ENCODE assay signal across 27 cellular contexts in the genomic region with DNA sequence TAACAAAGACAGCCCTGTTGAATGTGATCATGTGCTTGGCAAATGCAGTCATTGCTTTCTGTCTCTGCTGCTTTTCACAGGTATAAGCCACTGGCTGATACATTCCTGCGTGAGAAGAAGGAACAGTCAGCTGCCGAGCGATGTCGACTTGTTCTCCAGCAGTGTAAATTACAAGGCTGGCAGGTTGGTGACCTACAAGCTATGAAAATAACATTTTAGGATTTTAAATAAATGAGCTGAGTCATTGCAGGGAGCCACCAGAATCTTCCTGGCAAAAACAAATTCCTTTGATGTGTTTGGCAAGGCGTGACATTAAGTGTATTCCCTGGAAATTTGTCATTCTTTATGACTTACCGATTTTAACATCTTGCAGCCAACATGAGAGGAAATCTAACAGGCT.
DNase-seq lines count a peak whose midpoint lies in the region; ATAC-seq and TF ChIP-seq lines count a peak whose summit lies in the region.
"Had no signal": no experiment of that assay in that cellular context is flagged by ENCODE, and none has a peak within 500 bp of the region (broad histone marks: within the 10 kb centered on the region; RNA-seq: fewer than 3 reads in every experiment).

No MANE protein-coding gene starts in this region.

- DNase-seq in mammary epithelial cell, result peak; percentile 46
- DNase-seq in MCF 10A (ENCODE audit: unreplicated experiment), result no peak
- peak; percentile 39 for DNase-seq in astrocyte of the hippocampus (ENCODE audit: low read depth, low spot score)
- peak; percentile 23 for DNase-seq in left kidney (ENCODE audit: low read depth, low spot score)
- no peak for DNase-seq in type B pancreatic cell (ENCODE audit: extremely low spot score, unreplicated experiment)
- DNase-seq in NCI-H187 treated with DMSO at 0.1 percent for 48 hours (lab: John Stamatoyannopoulos, UW), result no peak
- no peak for DNase-seq in stimulated activated naive CD8-positive, alpha-beta T cell treated with anti-CD3 and anti-CD28 coated beads, Interleukin-15, Interleukin-2, amounts not matched to agents 100 U/mL and 50 U/mL, for 24 hours
- DNase-seq: 8988T; activated CD4-positive, alpha-beta memory T cell treated with anti-CD3 and anti-CD28 coated beads, Interleukin-2, amount 10 ng/mL, durations not matched to agents 7 days and 5 days; activated CD4-positive, CD25-positive, alpha-beta regulatory T cell; activated naive CD4-positive, alpha-beta T cell treated with Interleukin-2 at 50 U/mL for 16 hours; activated T-cell treated with anti-CD3 and anti-CD28 coated beads, Interleukin-2, amount 50 U/mL, for 1 hour; MV-4-11; NCI-H187; NCI-H446 treated with DMSO at 0.1 percent for 48 hours; spleen; stimulated activated CD4-positive, alpha-beta T cell treated with anti-CD3 and anti-CD28 coated beads, Interleukin-4, amount 100 ng/mL, for 24 hours; stimulated activated naive CD8-positive, alpha-beta T cell treated with anti-CD3 and anti-CD28 coated beads, Interleukin-15, amount 100 ng/mL, for 72 hours; T1000 had no signal

- no peak for TF ChIP-seq CTCF in mammary epithelial cell (conservative IDR thresholded peaks at IDR 0.05 in 1 of 2, IDR thresholded peaks at IDR 0.05 in 1 of 2; ENCODE audit: extremely low read depth in 1 of 2, insufficient read depth in 1 of 2, low read depth in 1 of 2, low read length in 2 of 2)
- TF ChIP-seq CTCF in MCF 10A (IDR thresholded peaks at IDR 0.05; ENCODE audit: unreplicated experiment), result no peak
- TF ChIP-seq CTCF in type B pancreatic cell (conservative IDR thresholded peaks at IDR 0.05), result no peak

- no peaks in the 10 kb centered on the region for H3K9me3 ChIP-seq in mammary epithelial cell (replicated peaks; ENCODE audit: insufficient read depth, low read length)
- H3K9me3 ChIP-seq: spleen, vagina had no signal

- H3K9me3 Mint-ChIP-seq in MCF 10A (ENCODE audit: unreplicated experiment) (no peaks in the 10 kb centered on the region), type B pancreatic cell (peaks cover 7% of the 10 kb centered on the region)
- H3K9me3 Mint-ChIP-seq: activated CD4-positive, alpha-beta memory T cell treated with anti-CD3 and anti-CD28 coated beads, Interleukin-2, amount 10 ng/mL, durations not matched to agents 7 days and 5 days; stimulated activated naive CD8-positive, alpha-beta T cell treated with anti-CD3 and anti-CD28 coated beads, Interleukin-15, amount 100 ng/mL, for 72 hours had no signal

- H3K27ac Mint-ChIP-seq in MCF 10A (ENCODE audit: low read depth, unreplicated experiment), result no peak overlapping the region
- H3K27ac Mint-ChIP-seq in type B pancreatic cell, result peak overlapping the region; percentile 19
- H3K27ac Mint-ChIP-seq: activated CD4-positive, alpha-beta memory T cell treated with anti-CD3 and anti-CD28 coated beads, Interleukin-2, amount 10 ng/mL, durations not matched to agents 7 days and 5 days; IgD-negative memory B cell; stimulated activated naive CD8-positive, alpha-beta T cell treated with anti-CD3 and anti-CD28 coated beads, Interleukin-15, amount 100 ng/mL, for 72 hours had no signal

- in situ Hi-C loops in mammary epithelial cell (cut with MboI; ENCODE audit: low sequenced_read_pairs in 2 of 2), result no loop called here

- H3K27ac ChIP-seq in mammary epithelial cell (ENCODE audit: insufficient read depth, low read depth, low read length), result no peak overlapping the region
- H3K27ac ChIP-seq: BLaER1 treated with 17β-estradiol and CSF1 and Interleukin-3, amounts not matched to agents 10 nM and 100 nM; epithelial cell of prostate; HL-60; spleen; vagina had no signal

- POLR2A ChIA-PET in MCF 10A (lab: Yijun Ruan, JAX), result interaction anchor here (0.5 to 0.6 kb wide), 2 partner anchors 513 to 610 kb away, joined by 3 read pairs; no protein-coding TSS in a partner anchor

- CTCF ChIA-PET in mammary epithelial cell (lab: Charles Lee; ENCODE audit: low non-redundant PET), result interaction anchor here (0.6 kb wide), 1 partner anchor 139 kb away, joined by 3 read pairs; no protein-coding TSS in a partner anchor
- CTCF ChIA-PET in MCF 10A (lab: Yijun Ruan, JAX), result no interaction called here

- H3K9ac ChIP-seq in mammary epithelial cell (ENCODE audit: insufficient read depth, low read length), result no peak overlapping the region
- H3K9ac ChIP-seq: BLaER1 treated with 17β-estradiol and CSF1 and Interleukin-3, amounts not matched to agents 10 nM and 100 nM had no signal

- intact Hi-C loops in mammary epithelial cell (cut with micrococcal nuclease) (no loop called here), MCF 10A (cut with micrococcal nuclease) (no loop called here)

- H3K4me3 Mint-ChIP-seq in MCF 10A (ENCODE audit: unreplicated experiment), result no peak overlapping the region
- no peak overlapping the region for H3K4me3 Mint-ChIP-seq in type B pancreatic cell
- H3K4me3 Mint-ChIP-seq: activated CD4-positive, alpha-beta memory T cell treated with anti-CD3 and anti-CD28 coated beads, Interleukin-2, amount 10 ng/mL, durations not matched to agents 7 days and 5 days; central memory CD8-positive, alpha-beta T cell; IgD-negative memory B cell; neural crest cell; stimulated activated naive CD8-positive, alpha-beta T cell treated with anti-CD3 and anti-CD28 coated beads, Interleukin-15, amount 100 ng/mL, for 72 hours had no signal

- peaks cover 7% of the 10 kb centered on the region for H3K4me1 Mint-ChIP-seq in MCF 10A (ENCODE audit: insufficient read depth, unreplicated experiment)
- H3K4me1 Mint-ChIP-seq in type B pancreatic cell (ENCODE audit: unreplicated experiment), result no peaks in the 10 kb centered on the region
- H3K4me1 Mint-ChIP-seq: central memory CD8-positive, alpha-beta T cell; IgD-negative memory B cell; stimulated activated naive CD8-positive, alpha-beta T cell treated with anti-CD3 and anti-CD28 coated beads, Interleukin-15, amount 100 ng/mL, for 72 hours had no signal

- no peaks in the 10 kb centered on the region for H3K79me2 ChIP-seq in mammary epithelial cell (ENCODE audit: insufficient read depth, low read length)

- peak overlapping the region; percentile 78 for H2AFZ ChIP-seq in mammary epithelial cell (ENCODE audit: low read depth, low read length)

- no peak for ATAC-seq in stimulated activated naive CD8-positive, alpha-beta T cell treated with anti-CD3 and anti-CD28 coated beads, Interleukin-15, Interleukin-2, amounts not matched to agents 100 U/mL and 50 U/mL, for 24 hours
- no peak for ATAC-seq in GM21576 (IDR thresholded peaks at IDR 0.05; ENCODE audit: unreplicated experiment)
- ATAC-seq: stimulated activated naive CD8-positive, alpha-beta T cell treated with anti-CD3 and anti-CD28 coated beads, Interleukin-15, amount 100 ng/mL, for 72 hours had no signal

- no peaks in the 10 kb centered on the region for H4K20me1 ChIP-seq in mammary epithelial cell (ENCODE audit: insufficient read depth, low read length)
- H4K20me1 ChIP-seq: BLaER1 treated with 17β-estradiol and CSF1 and Interleukin-3, amounts not matched to agents 10 nM and 100 nM had no signal

- peak overlapping the region in 2 of 3 experiments; percentile 9 to 19 for H3K4me3 ChIP-seq in mammary epithelial cell (replicated peaks in 1 of 3; ENCODE audit: insufficient read depth in 1 of 3, low read depth in 2 of 3, low read length in 3 of 3)
- H3K4me3 ChIP-seq: BLaER1 treated with 17β-estradiol and CSF1 and Interleukin-3, amounts not matched to agents 10 nM and 100 nM; spleen; vagina had no signal

- BruUV-seq in mammary epithelial cell (replicated peaks; lab: Mats Ljungman, UMichigan) (no TSS peak), MCF 10A (replicated peaks; lab: Mats Ljungman, UMichigan) (no TSS peak)

- peaks cover 3% of the 10 kb centered on the region for H3K4me1 ChIP-seq in mammary epithelial cell (ENCODE audit: insufficient read depth, low read length)
- H3K4me1 ChIP-seq: spleen, vagina had no signal

- H3K36me3 Mint-ChIP-seq in MCF 10A (ENCODE audit: insufficient read depth, unreplicated experiment) (no peaks in the 10 kb centered on the region), type B pancreatic cell (no peaks in the 10 kb centered on the region)
- H3K36me3 Mint-ChIP-seq: IgD-negative memory B cell had no signal

- 8% methylated on average over 6 of the region's 6 CpGs for WGBS in mammary epithelial cell (ENCODE audit: low coverage, missing lambda C conversion rate)

- no peaks in the 10 kb centered on the region for H3K36me3 ChIP-seq in mammary epithelial cell (ENCODE audit: insufficient read depth, low read length)
- H3K36me3 ChIP-seq: BLaER1 treated with 17β-estradiol and CSF1 and Interleukin-3, amounts not matched to agents 10 nM and 100 nM; spleen; vagina had no signal

- no peaks in the 10 kb centered on the region for H3K27me3 ChIP-seq in mammary epithelial cell (ENCODE audit: insufficient read depth, low read length)
- H3K27me3 ChIP-seq: BLaER1 treated with 17β-estradiol and CSF1 and Interleukin-3, amounts not matched to agents 10 nM and 100 nM; vagina had no signal

- peak overlapping the region; percentile 66 for H3K4me2 ChIP-seq in mammary epithelial cell (ENCODE audit: insufficient read depth, low read depth, low read length)
- H3K4me2 ChIP-seq: BLaER1 treated with 17β-estradiol and CSF1 and Interleukin-3, amounts not matched to agents 10 nM and 100 nM had no signal

- dilution Hi-C loops in mammary epithelial cell (cut with HindIII; ENCODE audit: low sequenced_read_pairs), result no loop called here

- H3K27me3 Mint-ChIP-seq in MCF 10A (ENCODE audit: insufficient read depth, unreplicated experiment) (no peaks in the 10 kb centered on the region), type B pancreatic cell (no peaks in the 10 kb centered on the region)
- H3K27me3 Mint-ChIP-seq: activated CD4-positive, alpha-beta memory T cell treated with anti-CD3 and anti-CD28 coated beads, Interleukin-2, amount 10 ng/mL, durations not matched to agents 7 days and 5 days; central memory CD8-positive, alpha-beta T cell had no signal

Comparison
In these comparisons a context has a peak if more than half of its experiments do, and no peak if none do; other contexts are left out.
1. DNase-seq: peak in mammary epithelial cell (single experiment), astrocyte of the hippocampus (single experiment) and left kidney (single experiment); none in MCF 10A (single experiment), type B pancreatic cell (single experiment), NCI-H187 treated with DMSO at 0.1 percent for 48 hours (single experiment) and stimulated activated naive CD8-positive, alpha-beta T cell treated with anti-CD3 and anti-CD28 coated beads, Interleukin-15, Interleukin-2, amounts not matched to agents 100 U/mL and 50 U/mL, for 24 hours (single experiment).